Comparison of ENCODE assay signal across 10 cellular contexts in genomic region chr2:71082402-71083252, GRCh38. TPM values are rescaled to one million over a fixed set of nuclear protein-coding genes. Genes with fewer than 3 reads are reported as not detected.
DNase-seq lines count a peak whose midpoint lies in the region; ATAC-seq, FAIRE-seq and TF ChIP-seq lines count a peak whose summit lies in the region.
"Had no signal": no experiment of that assay in that cellular context is flagged by ENCODE, and none has a peak within 500 bp of the region (broad histone marks: within the 10 kb centered on the region; RNA-seq: fewer than 3 reads in every experiment).

No MANE protein-coding gene starts in this region.

- H3K9me3 ChIP-seq in Karpas-422 (ENCODE audit: low read length) = no peaks in the 10 kb centered on the region
- no peaks in the 10 kb centered on the region for H3K9me3 ChIP-seq in HepG2 (ENCODE audit: low read length)

- POLR2A ChIA-PET in HepG2 (lab: Yijun Ruan, JAX) = interaction anchor here (2.8 kb wide), 1 partner anchor 14 kb away, joined by 19 read pairs; the partner anchor contains the start of gene NAGK
- POLR2A ChIA-PET in MCF 10A (lab: Yijun Ruan, JAX) = interaction anchor here (3.1 kb wide), 1 partner anchor 15 kb away, joined by 11 read pairs; the partner anchor contains the start of gene NAGK

- H3K79me2 ChIP-seq in Karpas-422 (ENCODE audit: low read length) = no peaks in the 10 kb centered on the region
- H3K79me2 ChIP-seq in HepG2 (ENCODE audit: insufficient read depth, low read length) = no peaks in the 10 kb centered on the region

- peak overlapping the region; percentile 51 for H3K27ac Mint-ChIP-seq in activated naive CD4-positive, alpha-beta T cell treated with anti-CD3 and anti-CD28 coated beads, Interleukin-2, amount 50 U/mL, for 24 hours
- H3K27ac Mint-ChIP-seq in stimulated activated naive B cell treated with anti-CD40 and anti-IgM and Interleukin-4, amounts not matched to agents 10 μg/mL and 1 μg/mL and 100 μg/mL, for 72 hours = peak overlapping the region; percentile 56
- no peak overlapping the region for H3K27ac Mint-ChIP-seq in MCF 10A (ENCODE audit: low read depth, unreplicated experiment)

- BruUV-seq in HepG2 (replicated peaks; lab: Mats Ljungman, UMichigan) = no TSS peak
- no TSS peak for BruUV-seq in MCF 10A (replicated peaks; lab: Mats Ljungman, UMichigan)

- DNase-seq in activated T-cell treated with anti-CD3 and anti-CD28 coated beads for 48 hours (ENCODE audit: low read depth) = peak; percentile 64
- DNase-seq in activated T-cell treated with anti-CD3 and anti-CD28 coated beads for 4 hours = no peak
- peak; percentile 39 for DNase-seq in Karpas-422
- DNase-seq in stimulated activated naive B cell treated with anti-CD40 and anti-IgM and Interleukin-4, amounts not matched to agents 10 μg/mL and 1 μg/mL and 100 μg/mL, for 72 hours = no peak
- DNase-seq in HepG2 (ENCODE audit: low spot score) = no peak
- DNase-seq in MCF 10A (ENCODE audit: unreplicated experiment) = no peak
- DNase-seq in cerebellar nuclear complex (lab: John Stamatoyannopoulos, UW) = no peak
- DNase-seq: dorsolateral prefrontal cortex, PC-3 had no signal

- H3K27me3 Mint-ChIP-seq in activated naive CD4-positive, alpha-beta T cell treated with anti-CD3 and anti-CD28 coated beads, Interleukin-2, amount 50 U/mL, for 24 hours = no peaks in the 10 kb centered on the region
- peaks cover 0 to 9% of the 10 kb centered on the region in 2 donors for H3K27me3 Mint-ChIP-seq in stimulated activated naive B cell treated with anti-CD40 and anti-IgM and Interleukin-4, amounts not matched to agents 10 μg/mL and 1 μg/mL and 100 μg/mL, for 72 hours
- peaks cover 10% of the 10 kb centered on the region for H3K27me3 Mint-ChIP-seq in MCF 10A (ENCODE audit: insufficient read depth, unreplicated experiment)

- H3K27me3 ChIP-seq in Karpas-422 (ENCODE audit: low read length) (no peaks in the 10 kb centered on the region), HepG2 (ENCODE audit: control insufficient read depth in 1 of 2, insufficient read depth in 2 of 2, low read length in 2 of 2) (peaks cover 0 to 15% of the 10 kb centered on the region in 2 experiments; a peak in 2 of 5 replicates)

- in situ Hi-C loops in HepG2 (cut with HindIII; ENCODE audit: extremely low pct_ligation_motif_present, low pct_unique_long_range_greater_than_20kb) = no loop called here

- no peaks in the 10 kb centered on the region for H4K20me1 ChIP-seq in Karpas-422 (ENCODE audit: insufficient read depth, low read depth, low read length)
- no peaks in the 10 kb centered on the region for H4K20me1 ChIP-seq in HepG2 (ENCODE audit: insufficient read depth, low read length)

- H3K4me1 Mint-ChIP-seq in activated naive CD4-positive, alpha-beta T cell treated with anti-CD3 and anti-CD28 coated beads, Interleukin-2, amount 50 U/mL, for 24 hours = peaks cover 21% of the 10 kb centered on the region
- peaks cover 5 to 19% of the 10 kb centered on the region in 2 donors for H3K4me1 Mint-ChIP-seq in stimulated activated naive B cell treated with anti-CD40 and anti-IgM and Interleukin-4, amounts not matched to agents 10 μg/mL and 1 μg/mL and 100 μg/mL, for 72 hours
- peaks cover 11% of the 10 kb centered on the region for H3K4me1 Mint-ChIP-seq in MCF 10A (ENCODE audit: insufficient read depth, unreplicated experiment)

- H3K27ac ChIP-seq in Karpas-422 (ENCODE audit: low read length) = no peak overlapping the region
- H3K27ac ChIP-seq in HepG2 (ENCODE audit: extremely low read length, insufficient read depth, low read length) = no peak overlapping the region
- H3K27ac ChIP-seq: dorsolateral prefrontal cortex had no signal

- no peaks in the 10 kb centered on the region for H3K9me3 Mint-ChIP-seq in activated naive CD4-positive, alpha-beta T cell treated with anti-CD3 and anti-CD28 coated beads, Interleukin-2, amount 50 U/mL, for 24 hours
- no peaks in the 10 kb centered on the region for H3K9me3 Mint-ChIP-seq in stimulated activated naive B cell treated with anti-CD40 and anti-IgM and Interleukin-4, amounts not matched to agents 10 μg/mL and 1 μg/mL and 100 μg/mL, for 72 hours
- H3K9me3 Mint-ChIP-seq in MCF 10A (ENCODE audit: unreplicated experiment) = no peaks in the 10 kb centered on the region

- H2AFZ ChIP-seq in Karpas-422 (ENCODE audit: low read length) (no peak overlapping the region), HepG2 (ENCODE audit: low read length) (no peak overlapping the region)

- intact Hi-C loops in HepG2 (cut with micrococcal nuclease; ENCODE audit: unreplicated experiment) (no loop called here), MCF 10A (cut with micrococcal nuclease) (no loop called here)

- 74% methylated on average over 5 of the region's 5 CpGs for WGBS in HepG2 (ENCODE audit: low lambda C conversion rate)

- H3K9ac ChIP-seq in Karpas-422 (ENCODE audit: low read length) (no peak overlapping the region), HepG2 (ENCODE audit: insufficient read depth, low read depth, low read length) (no peak overlapping the region)

- no peak for TF ChIP-seq EP300 in HepG2 (IDR thresholded peaks at IDR 0.05; ENCODE audit: low read depth in 2 of 2, low read length in 2 of 2)
- TF ChIP-seq EP300 in HepG2 (CRISPR knock-in tag; IDR thresholded peaks at IDR 0.05; ENCODE audit: borderline replicate concordance) = no peak

- no peak overlapping the region for H3K4me3 ChIP-seq in Karpas-422 (ENCODE audit: low read length)
- no peak overlapping the region for H3K4me3 ChIP-seq in HepG2 (replicated peaks in 1 of 3; ENCODE audit: insufficient read depth in 1 of 3, low read depth in 2 of 3, low read length in 3 of 3)
- H3K4me3 ChIP-seq: dorsolateral prefrontal cortex had no signal

- TF ChIP-seq RAD21 in HepG2 (CRISPR knock-in tag; IDR thresholded peaks at IDR 0.05) = no peak

- no peaks in the 10 kb centered on the region for H3K9me2 ChIP-seq in Karpas-422 (replicated peaks; ENCODE audit: insufficient read depth, low read length)

- TF ChIP-seq POLR2A in HepG2 (IDR thresholded peaks at IDR 0.05; ENCODE audit: insufficient read depth in 1 of 2, low read depth in 2 of 2, low read length in 2 of 2) = no peak

- peak; percentile 31 to 54 for ATAC-seq in stimulated activated naive B cell treated with anti-CD40 and anti-IgM and Interleukin-4, amounts not matched to agents 10 μg/mL and 1 μg/mL and 100 μg/mL, for 72 hours (replicated peaks)
- ATAC-seq in HepG2 = no peak
- ATAC-seq: PC-3 had no signal

- H3K4me1 ChIP-seq in Karpas-422 (ENCODE audit: low read length) (no peaks in the 10 kb centered on the region), HepG2 (ENCODE audit: insufficient read depth, low read length) (no peaks in the 10 kb centered on the region)

- CTCF ChIA-PET in HepG2 (lab: Yijun Ruan, JAX; ENCODE audit: low intra/inter-chr PET ratio, low total read pairs) = no interaction called here
- CTCF ChIA-PET in MCF 10A (lab: Yijun Ruan, JAX) = interaction anchor here (0.7 kb wide), 1 partner anchor 14 kb away, joined by 4 read pairs; no protein-coding TSS in a partner anchor

- no peaks in the 10 kb centered on the region for H3K36me3 ChIP-seq in Karpas-422 (ENCODE audit: insufficient read depth, low read length)
- peaks cover 2 to 17% of the 10 kb centered on the region in 2 experiments for H3K36me3 ChIP-seq in HepG2 (replicated peaks in 1 of 2; ENCODE audit: control insufficient read depth in 1 of 2, insufficient read depth in 2 of 2, low read length in 2 of 2)

- TF ChIP-seq CTCF in HepG2 (CRISPR knock-in tag; IDR thresholded peaks at IDR 0.05) (no peak), MCF 10A (IDR thresholded peaks at IDR 0.05; ENCODE audit: unreplicated experiment) (no peak)

- no peaks in the 10 kb centered on the region for H3K36me3 Mint-ChIP-seq in activated naive CD4-positive, alpha-beta T cell treated with anti-CD3 and anti-CD28 coated beads, Interleukin-2, amount 50 U/mL, for 24 hours
- H3K36me3 Mint-ChIP-seq in stimulated activated naive B cell treated with anti-CD40 and anti-IgM and Interleukin-4, amounts not matched to agents 10 μg/mL and 1 μg/mL and 100 μg/mL, for 72 hours = peaks cover 5 to 17% of the 10 kb centered on the region in 2 donors
- peaks cover 11% of the 10 kb centered on the region for H3K36me3 Mint-ChIP-seq in MCF 10A (ENCODE audit: insufficient read depth, unreplicated experiment)

- no peak overlapping the region for H3K4me3 Mint-ChIP-seq in activated naive CD4-positive, alpha-beta T cell treated with anti-CD3 and anti-CD28 coated beads, Interleukin-2, amount 50 U/mL, for 24 hours
- H3K4me3 Mint-ChIP-seq in stimulated activated naive B cell treated with anti-CD40 and anti-IgM and Interleukin-4, amounts not matched to agents 10 μg/mL and 1 μg/mL and 100 μg/mL, for 72 hours = no peak overlapping the region
- H3K4me3 Mint-ChIP-seq in MCF 10A (ENCODE audit: unreplicated experiment) = no peak overlapping the region

- FAIRE-seq in HepG2 (lab: Jason Lieb, UNC) = no peak

- H3K4me2 ChIP-seq in Karpas-422 (ENCODE audit: low read depth, low read length, poor library complexity, severe bottlenecking) = no peak overlapping the region
- no peak overlapping the region for H3K4me2 ChIP-seq in HepG2 (ENCODE audit: low read depth, low read length)

RNA-seq across cellular contexts. Expression of gene NAGK, which starts 14.2 kb away (rescaled TPM):
- total RNA-seq in Karpas-422 (2014; rRNA removed; shearing (Covaris generic); ENCODE audit: low replicate concordance) = 38.2 and 57.3 TPM in 2 replicates
- total RNA-seq in HepG2 (2016; rRNA removed; fragmentation: Illumina TruSeq; extraction: Trizol) = 29.8 and 35.2 TPM in 2 replicates
- 16.7 and 20.4 TPM in 2 replicates for total RNA-seq in HepG2 (2016; cell fraction: cytosol; rRNA removed; fragmentation: Illumina TruSeq; extraction: Trizol; ENCODE audit: low read depth)
- total RNA-seq in HepG2 (2016; cell fraction: insoluble cytoplasmic fraction; rRNA removed; fragmentation: Illumina TruSeq; extraction: Trizol) = 28.4 and 34.5 TPM in 2 replicates
- total RNA-seq in HepG2 (2016; cell fraction: membrane; rRNA removed; fragmentation: Illumina TruSeq; extraction: Trizol) = 16.2 and 19.4 TPM in 2 replicates
- total RNA-seq in HepG2 (2016; cell fraction: nucleus; rRNA removed; fragmentation: Illumina TruSeq; extraction: Trizol) = 25.1 and 33.7 TPM in 2 replicates
- 24.4 and 32.1 TPM in 2 replicates for polyA plus RNA-seq in HepG2 (2011; rRNA removed)
- polyA plus RNA-seq in HepG2 (2011; cell fraction: cytosol; rRNA removed) = 26.2 and 27.6 TPM in 2 replicates
- polyA plus RNA-seq in HepG2 (2011; cell fraction: nucleus; rRNA removed) = 79.7 and 80.0 TPM in 2 replicates
- polyA plus RNA-seq in HepG2 (2012) = 21.9 and 25.9 TPM in 2 replicates
- polyA plus RNA-seq in HepG2 (2016; cell fraction: cytosol; fragmentation: Illumina TruSeq; extraction: Trizol; ENCODE audit: low read depth) = 13.2 and 15.1 TPM in 2 replicates
- polyA plus RNA-seq in HepG2 (2016; cell fraction: insoluble cytoplasmic fraction; fragmentation: Illumina TruSeq; extraction: Trizol; ENCODE audit: low read depth) = 36.5 and 39.9 TPM in 2 replicates
- polyA plus RNA-seq in HepG2 (2016; cell fraction: membrane; fragmentation: Illumina TruSeq; extraction: Trizol; ENCODE audit: low read depth) = 11.9 and 13.2 TPM in 2 replicates
- polyA plus RNA-seq in HepG2 (2016; cell fraction: nucleus; fragmentation: Illumina TruSeq; extraction: Trizol; ENCODE audit: insufficient read depth, low read depth) = 64.5 and 73.2 TPM in 2 replicates
- polyA minus RNA-seq in HepG2 (2011; rRNA and poly(A)+ RNA removed; ENCODE audit: low replicate concordance) = 27.8 and 45.7 TPM in 2 replicates
- 7.1 and 10.9 TPM in 2 replicates for polyA minus RNA-seq in HepG2 (2011; cell fraction: cytosol; rRNA and poly(A)+ RNA removed)
- 54.0 and 54.8 TPM in 2 replicates for polyA minus RNA-seq in HepG2 (2011; cell fraction: nucleus; rRNA and poly(A)+ RNA removed)
- total RNA-seq in MCF 10A (2022) = 30.9 and 45.7 TPM in 2 replicates

RNA-seq across cellular contexts. Expression of gene MCEE, which starts 47.4 kb away (rescaled TPM):
- 22.3 and 27.9 TPM in 2 replicates for total RNA-seq in Karpas-422 (2014; rRNA removed; shearing (Covaris generic); ENCODE audit: low replicate concordance)
- total RNA-seq in HepG2 (2016; rRNA removed; fragmentation: Illumina TruSeq; extraction: Trizol) (56.1 and 66.9 TPM in 2 replicates), MCF 10A (2022) (14.7 and 14.9 TPM in 2 replicates)
- 22.7 and 26.1 TPM in 2 replicates for total RNA-seq in HepG2 (2016; cell fraction: cytosol; rRNA removed; fragmentation: Illumina TruSeq; extraction: Trizol; ENCODE audit: low read depth)
- 61.5 and 66.5 TPM in 2 replicates for total RNA-seq in HepG2 (2016; cell fraction: insoluble cytoplasmic fraction; rRNA removed; fragmentation: Illumina TruSeq; extraction: Trizol)
- 35.2 and 36.9 TPM in 2 replicates for total RNA-seq in HepG2 (2016; cell fraction: membrane; rRNA removed; fragmentation: Illumina TruSeq; extraction: Trizol)
- 77.4 and 90.5 TPM in 2 replicates for total RNA-seq in HepG2 (2016; cell fraction: nucleus; rRNA removed; fragmentation: Illumina TruSeq; extraction: Trizol)
- polyA plus RNA-seq in HepG2 (2011; rRNA removed) = 23.5 and 32.0 TPM in 2 replicates
- 15.9 and 19.6 TPM in 2 replicates for polyA plus RNA-seq in HepG2 (2011; cell fraction: cytosol; rRNA removed)
- 35.0 and 56.3 TPM in 2 replicates for polyA plus RNA-seq in HepG2 (2011; cell fraction: nucleus; rRNA removed)
- polyA plus RNA-seq in HepG2 (2012) = 27.8 and 41.9 TPM in 2 replicates
- 23.8 and 24.1 TPM in 2 replicates for polyA plus RNA-seq in HepG2 (2016; cell fraction: cytosol; fragmentation: Illumina TruSeq; extraction: Trizol; ENCODE audit: low read depth)
- polyA plus RNA-seq in HepG2 (2016; cell fraction: insoluble cytoplasmic fraction; fragmentation: Illumina TruSeq; extraction: Trizol; ENCODE audit: low read depth) = 52.5 and 59.2 TPM in 2 replicates
- 25.0 and 27.3 TPM in 2 replicates for polyA plus RNA-seq in HepG2 (2016; cell fraction: membrane; fragmentation: Illumina TruSeq; extraction: Trizol; ENCODE audit: low read depth)
- 106 and 118 TPM in 2 replicates for polyA plus RNA-seq in HepG2 (2016; cell fraction: nucleus; fragmentation: Illumina TruSeq; extraction: Trizol; ENCODE audit: insufficient read depth, low read depth)
- polyA minus RNA-seq in HepG2 (2011; rRNA and poly(A)+ RNA removed; ENCODE audit: low replicate concordance) = 8.4 and 24.6 TPM in 2 replicates
- 7.8 and 11.8 TPM in 2 replicates for polyA minus RNA-seq in HepG2 (2011; cell fraction: cytosol; rRNA and poly(A)+ RNA removed)
- 42.6 and 78.7 TPM in 2 replicates for polyA minus RNA-seq in HepG2 (2011; cell fraction: nucleus; rRNA and poly(A)+ RNA removed)

RNA-seq across cellular contexts. Expression of gene MPHOSPH10, which starts 47.8 kb away (rescaled TPM):
- 24.4 and 26.8 TPM in 2 replicates for total RNA-seq in Karpas-422 (2014; rRNA removed; shearing (Covaris generic); ENCODE audit: low replicate concordance)
- total RNA-seq in HepG2 (2016; rRNA removed; fragmentation: Illumina TruSeq; extraction: Trizol) (137 and 201 TPM in 2 replicates), MCF 10A (2022) (31.4 and 32.8 TPM in 2 replicates)
- total RNA-seq in HepG2 (2016; cell fraction: cytosol; rRNA removed; fragmentation: Illumina TruSeq; extraction: Trizol; ENCODE audit: low read depth) = 24.8 and 26.8 TPM in 2 replicates
- 141 and 201 TPM in 2 replicates for total RNA-seq in HepG2 (2016; cell fraction: insoluble cytoplasmic fraction; rRNA removed; fragmentation: Illumina TruSeq; extraction: Trizol)
- total RNA-seq in HepG2 (2016; cell fraction: membrane; rRNA removed; fragmentation: Illumina TruSeq; extraction: Trizol) = 59.1 and 67.5 TPM in 2 replicates
- total RNA-seq in HepG2 (2016; cell fraction: nucleus; rRNA removed; fragmentation: Illumina TruSeq; extraction: Trizol) = 97.8 and 104 TPM in 2 replicates
- 21.4 and 37.8 TPM in 2 replicates for polyA plus RNA-seq in HepG2 (2011; rRNA removed)
- 12.6 and 13.9 TPM in 2 replicates for polyA plus RNA-seq in HepG2 (2011; cell fraction: cytosol; rRNA removed)
- polyA plus RNA-seq in HepG2 (2011; cell fraction: nucleus; rRNA removed) = 27.5 and 27.6 TPM in 2 replicates
- 40.5 and 55.7 TPM in 2 replicates for polyA plus RNA-seq in HepG2 (2012)
- polyA plus RNA-seq in HepG2 (2016; cell fraction: cytosol; fragmentation: Illumina TruSeq; extraction: Trizol; ENCODE audit: low read depth) = 11.5 and 12.0 TPM in 2 replicates
- polyA plus RNA-seq in HepG2 (2016; cell fraction: insoluble cytoplasmic fraction; fragmentation: Illumina TruSeq; extraction: Trizol; ENCODE audit: low read depth) = 227 and 245 TPM in 2 replicates
- polyA plus RNA-seq in HepG2 (2016; cell fraction: membrane; fragmentation: Illumina TruSeq; extraction: Trizol; ENCODE audit: low read depth) = 34.6 and 35.3 TPM in 2 replicates
- 171 and 172 TPM in 2 replicates for polyA plus RNA-seq in HepG2 (2016; cell fraction: nucleus; fragmentation: Illumina TruSeq; extraction: Trizol; ENCODE audit: insufficient read depth, low read depth)
- 10.5 and 15.8 TPM in 2 replicates for polyA minus RNA-seq in HepG2 (2011; rRNA and poly(A)+ RNA removed; ENCODE audit: low replicate concordance)
- 21.2 and 26.5 TPM in 2 replicates for polyA minus RNA-seq in HepG2 (2011; cell fraction: cytosol; rRNA and poly(A)+ RNA removed)
- polyA minus RNA-seq in HepG2 (2011; cell fraction: nucleus; rRNA and poly(A)+ RNA removed) = 78.7 and 82.7 TPM in 2 replicates

Comparison
In these comparisons a context has a peak if more than half of its experiments do, and no peak if none do; other contexts are left out.
1. DNase-seq: peak in activated T-cell treated with anti-CD3 and anti-CD28 coated beads for 48 hours (single experiment) and Karpas-422 (single experiment); none in activated T-cell treated with anti-CD3 and anti-CD28 coated beads for 4 hours (single experiment), stimulated activated naive B cell treated with anti-CD40 and anti-IgM and Interleukin-4, amounts not matched to agents 10 μg/mL and 1 μg/mL and 100 μg/mL, for 72 hours (single experiment), HepG2 (single experiment), MCF 10A (single experiment) and cerebellar nuclear complex (0 of 2).